ENCODE assay signal across 16 cellular contexts in the genomic region with DNA sequence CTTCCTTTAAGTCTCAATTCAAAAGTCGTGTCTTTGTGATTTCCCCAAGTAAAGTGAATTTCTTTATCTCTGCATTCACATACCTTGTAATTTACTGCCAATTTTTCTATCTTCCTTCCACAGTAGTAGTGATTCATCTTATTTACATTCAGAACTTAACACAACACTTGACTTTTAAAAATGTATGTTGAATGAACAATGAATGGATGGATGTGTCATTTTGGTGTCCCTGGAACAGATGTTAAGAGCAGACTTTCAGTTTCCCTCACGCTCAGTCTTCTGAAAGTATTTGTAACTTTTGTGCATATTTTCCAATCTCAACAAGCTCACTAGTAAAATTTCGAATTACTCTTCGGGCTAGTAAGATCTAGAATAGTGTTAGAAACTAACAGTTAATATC.
DNase-seq lines count a peak whose midpoint lies in the region; ATAC-seq and TF ChIP-seq lines count a peak whose summit lies in the region.
"Had no signal": no experiment of that assay in that cellular context is flagged by ENCODE, and none has a peak within 500 bp of the region (broad histone marks: within the 10 kb centered on the region; RNA-seq: fewer than 3 reads in every experiment).

No MANE protein-coding gene starts in this region.

- H4K20me1 ChIP-seq in PC-3 (ENCODE audit: low read length): no peaks in the 10 kb centered on the region

- H2AFZ ChIP-seq in PC-3 (ENCODE audit: low read length): no peak overlapping the region

- intact Hi-C loops in PC-3 (cut with micrococcal nuclease): no loop called here

- H3K4me1 ChIP-seq in PC-3 (ENCODE audit: insufficient read depth, low read length): no peaks in the 10 kb centered on the region

- POLR2A ChIA-PET in PC-3 (lab: Charles Lee; ENCODE audit: unreplicated experiment): no interaction called here

- H3K4me3 ChIP-seq in PC-3 (ENCODE audit: low read length): no peak overlapping the region
- H3K4me3 ChIP-seq in epithelial cell of esophagus (ENCODE audit: low read length): no peak overlapping the region

- TF ChIP-seq CTCF in PC-3 (conservative IDR thresholded peaks at IDR 0.05; ENCODE audit: low read depth, low read length): no peak
- TF ChIP-seq CTCF in epithelial cell of esophagus (IDR thresholded peaks at IDR 0.05; ENCODE audit: insufficient read depth, low read depth, low read length, missing control alignments): no peak

- H3F3A ChIP-seq in PC-3 (ENCODE audit: low read length, unreplicated experiment): no peaks in the 10 kb centered on the region

- CTCF ChIA-PET in PC-3 (lab: Charles Lee): no interaction called here

- no peaks in the 10 kb centered on the region for H3K79me2 ChIP-seq in PC-3 (ENCODE audit: low read length)

- H3K9me3 ChIP-seq in PC-3 (ENCODE audit: low read length): no peaks in the 10 kb centered on the region

- H3K4me2 ChIP-seq in PC-3 (ENCODE audit: low read length): no peak overlapping the region

- peaks cover 22% of the 10 kb centered on the region for H3K27me3 ChIP-seq in PC-3 (ENCODE audit: low read length)

- no peak overlapping the region for H3K27ac ChIP-seq in PC-3 (ENCODE audit: low read length)

- no TSS peak for BruUV-seq in PC-3 (replicated peaks; lab: Mats Ljungman, UMichigan)

- in situ Hi-C loops in KBM-7 (cut with MboI; ENCODE audit: low pct_unique_long_range_greater_than_20kb, low sequenced_read_pairs): no loop called here

- DNase-seq in DMS53 (lab: John Stamatoyannopoulos, UW): peak; percentile 51
- DNase-seq in ELR (ENCODE audit: low read depth): peak; percentile 22
- DNase-seq in PC-3: peak; percentile 56
- peak; percentile 9 for DNase-seq in epithelial cell of esophagus (ENCODE audit: low read depth)
- DNase-seq in GM19240 (ENCODE audit: insufficient read length, low spot score): no peak
- no peak for DNase-seq in NCI-H1092 treated with DMSO at 0.1 percent for 48 hours (lab: John Stamatoyannopoulos, UW)
- DNase-seq in KBM-7: no peak
- DNase-seq: C1 segment of cervical spinal cord; Calu3; CD4-positive, alpha-beta T cell; DMS 273 treated with DMSO at 0.1 percent for 48 hours; DMS79 treated with DMSO at 0.1 percent for 48 hours; EL; GDM1; HCEC 1CT; HFFc6 had no signal

- H3K9ac ChIP-seq in PC-3 (ENCODE audit: low read length): no peak overlapping the region

- ATAC-seq in PC-3: peak; percentile 67

- H3K9me2 ChIP-seq in PC-3 (replicated peaks; ENCODE audit: low read length): no peaks in the 10 kb centered on the region

- no peaks in the 10 kb centered on the region for H3K36me3 ChIP-seq in PC-3 (ENCODE audit: low read depth, low read length)

Comparison
In these comparisons a context has a peak if more than half of its experiments do, and no peak if none do; other contexts are left out.
1. DNase-seq: peak in DMS53 (single experiment), ELR (single experiment), PC-3 (single experiment) and epithelial cell of esophagus (single experiment); none in GM19240 (single experiment), NCI-H1092 treated with DMSO at 0.1 percent for 48 hours (single experiment) and KBM-7 (single experiment).